ENCODE assay signal across 12 cellular contexts in genomic region chr10:124153601-124153930, GRCh38.
DNase-seq lines count a peak whose midpoint lies in the region; ATAC-seq and TF ChIP-seq lines count a peak whose summit lies in the region.
"Had no signal": no experiment of that assay in that cellular context is flagged by ENCODE, and none has a peak within 500 bp of the region (broad histone marks: within the 10 kb centered on the region; RNA-seq: fewer than 3 reads in every experiment).

No MANE protein-coding gene starts in this region.

- peaks cover 24% of the 10 kb centered on the region for H3K4me1 ChIP-seq in HUES48 (ENCODE audit: control insufficient read depth, insufficient read depth, low read length)
- H3K4me1 ChIP-seq in right lobe of liver = peaks cover 0 to 10% (median 2%) of the 10 kb centered on the region in 4 donors
- peaks cover 3 to 61% (median 36%) of the 10 kb centered on the region in 4 donors for H3K4me1 ChIP-seq in tibial nerve
- H3K4me1 ChIP-seq: Caco-2 had no signal

- TF ChIP-seq CTCF in WTC11 (IDR thresholded peaks at IDR 0.05) = no peak
- TF ChIP-seq CTCF in right lobe of liver (IDR thresholded peaks at IDR 0.05) = no peak
- no peak for TF ChIP-seq CTCF in tibial nerve (IDR thresholded peaks at IDR 0.05)

- peaks cover 15% of the 10 kb centered on the region for H3K36me3 Mint-ChIP-seq in WTC11
- H3K36me3 Mint-ChIP-seq: activated naive CD8-positive, alpha-beta T cell had no signal

- TF ChIP-seq EP300 in tibial nerve (IDR thresholded peaks at IDR 0.05) = no peak

- H3K9me3 ChIP-seq in HUES48 (ENCODE audit: control insufficient read depth, insufficient read depth, low read length) (no peaks in the 10 kb centered on the region), right lobe of liver (no peaks in the 10 kb centered on the region), tibial nerve (no peaks in the 10 kb centered on the region)

- no peak overlapping the region for H3K4me3 Mint-ChIP-seq in WTC11
- H3K4me3 Mint-ChIP-seq: activated naive CD8-positive, alpha-beta T cell had no signal

- H3K27me3 Mint-ChIP-seq in WTC11 (ENCODE audit: low read depth) = peaks cover 8% of the 10 kb centered on the region

- POLR2A ChIA-PET in WTC11 (lab: Charles Lee) = no interaction called here

- H3K9me3 Mint-ChIP-seq in WTC11 = peaks cover 13% of the 10 kb centered on the region

- 80% methylated on average over 2 of the region's 3 CpGs for WGBS in right lobe of liver (ENCODE audit: insufficient coverage, low coverage, low lambda C conversion rate, missing lambda C conversion rate)
- 95 to 97% methylated on average over 3 of the region's 3 CpGs for WGBS in tibial nerve, 2 donors

- intact Hi-C loops in right lobe of liver (cut with DNase I) = no loop called here

- TF ChIP-seq POLR2A in right lobe of liver (IDR thresholded peaks at IDR 0.05) (no peak), tibial nerve (IDR thresholded peaks at IDR 0.05) (no peak)

- ATAC-seq in WTC11 (no peak), right lobe of liver (no peak)

- no peak overlapping the region for H3K27ac Mint-ChIP-seq in WTC11
- H3K27ac Mint-ChIP-seq: activated naive CD8-positive, alpha-beta T cell had no signal

- H3K27me3 ChIP-seq in HUES48 (ENCODE audit: control insufficient read depth, insufficient read depth, low read length) (no peaks in the 10 kb centered on the region), right lobe of liver (no peaks in the 10 kb centered on the region), tibial nerve (no peaks in the 10 kb centered on the region)

- peaks cover 19% of the 10 kb centered on the region for H3K4me1 Mint-ChIP-seq in WTC11

- H3K4me3 ChIP-seq in HUES48 (ENCODE audit: low read depth, low read length) = no peak overlapping the region
- H3K4me3 ChIP-seq in right lobe of liver = no peak overlapping the region
- no peak overlapping the region for H3K4me3 ChIP-seq in tibial nerve

- peak overlapping the region; percentile 83 for H3K27ac ChIP-seq in HUES48 (ENCODE audit: low read depth, low read length)
- H3K27ac ChIP-seq in right lobe of liver = peak overlapping the region in 2 of 3 donors; percentile 37 to 38
- H3K27ac ChIP-seq in tibial nerve = peak overlapping the region in 3 of 4 donors; percentile 11 to 78 (median 67)
- H3K27ac ChIP-seq: HL-60 had no signal

- no peaks in the 10 kb centered on the region for H3K36me3 ChIP-seq in HUES48 (ENCODE audit: control insufficient read depth, insufficient read depth, low read length)
- no peaks in the 10 kb centered on the region for H3K36me3 ChIP-seq in right lobe of liver
- H3K36me3 ChIP-seq in tibial nerve = no peaks in the 10 kb centered on the region

- CTCF ChIA-PET in WTC11 (lab: Charles Lee) = no interaction called here

- H3K9ac ChIP-seq in HUES48 (ENCODE audit: low read depth, low read length) = no peak overlapping the region

- DNase-seq in WTC11 (ENCODE audit: low spot score) (no peak), right lobe of liver (no peak), tibial nerve (ENCODE audit: low spot score in 2 of 2) (no peak), NCI-H2029 treated with DMSO at 0.1 percent for 48 hours (lab: John Stamatoyannopoulos, UW) (no peak), hippocampal formation (lab: John Stamatoyannopoulos, UW) (no peak), NCI-H2081 treated with DMSO at 0.1 percent for 48 hours (lab: John Stamatoyannopoulos, UW) (no peak)
- no peak for DNase-seq in activated T-cell treated with anti-CD3 and anti-CD28 coated beads, Interleukin-2, amount 50 U/mL, for 1 hour
- DNase-seq: Caco-2, SIG-M5 had no signal

TF ChIP-seq in WTC11, 78 proteins besides CTCF, POLR2A, EP300 and RAD21:
- TF ChIP-seq HMGA2 (CRISPR knock-in tag; IDR thresholded peaks at IDR 0.05) (no peak), ZNF138 (CRISPR knock-in tag; conservative IDR thresholded peaks at IDR 0.05) (no peak), ZBTB43 (CRISPR knock-in tag; IDR thresholded peaks at IDR 0.05) (0 out of 2 replicates have a peak, but pooled peaks have one; percentile 4)
